In genomic region chr10:52312999-52313349, GRCh38 we compare ENCODE assay signal across 10 cellular contexts. TPM values are rescaled to one million over a fixed set of nuclear protein-coding genes. Genes with fewer than 3 reads are reported as not detected.
A peak's percentile ranks its signal among the peaks of the same experiment; 100 is the strongest.
DNase-seq lines count a peak whose midpoint lies in the region; ATAC-seq and TF ChIP-seq lines count a peak whose summit lies in the region.
"Had no signal": no experiment of that assay in that cellular context is flagged by ENCODE, and none has a peak within 500 bp of the region (broad histone marks: within the 10 kb centered on the region; RNA-seq: fewer than 3 reads in every experiment).

No MANE protein-coding gene starts in this region.

- H2AFZ ChIP-seq in ACC112 (ENCODE audit: low read length, unreplicated experiment) (peak overlapping the region; percentile 52), KMS-11 (ENCODE audit: low read depth) (peak overlapping the region; percentile 83)

- H3K27me3 Mint-ChIP-seq in natural killer cell treated with Interleukin-12 subunit alpha and Interleukin-12 subunit beta and Interleukin-15 and Interleukin-18, amount 100 ng/mL, for 72 hours = peaks cover 49 to 67% of the 10 kb centered on the region in 2 donors

- H3K27me3 ChIP-seq in ACC112 (ENCODE audit: insufficient read depth, low read length) (no peaks in the 10 kb centered on the region), KMS-11 (ENCODE audit: insufficient read depth, low read depth) (no peaks in the 10 kb centered on the region), ectodermal cell (ENCODE audit: control insufficient read depth, insufficient read depth, low read length, poor library complexity, severe bottlenecking) (peaks cover 80% of the 10 kb centered on the region)

- 2 to 3% methylated on average over 7 of the region's 7 CpGs for WGBS in ectodermal cell, 2 experiments

- no peaks in the 10 kb centered on the region for H3K9me3 ChIP-seq in ectodermal cell (ENCODE audit: control insufficient read depth, low read length)

- H3K27ac ChIP-seq in ACC112 (ENCODE audit: low read depth, low read length) (0 out of 2 replicates have a peak overlapping the region, but pooled peaks have one; percentile 97), KMS-11 (no peak overlapping the region), ectodermal cell (ENCODE audit: insufficient read depth, low read depth, low read length, poor library complexity, severe bottlenecking) (no peak overlapping the region)

- peaks cover 4% of the 10 kb centered on the region for H3K36me3 Mint-ChIP-seq in natural killer cell treated with Interleukin-12 subunit alpha and Interleukin-12 subunit beta and Interleukin-15 and Interleukin-18, amount 100 ng/mL, for 72 hours

- peak overlapping the region; percentile 73 for H3K4me3 Mint-ChIP-seq in natural killer cell treated with Interleukin-12 subunit alpha and Interleukin-12 subunit beta and Interleukin-15 and Interleukin-18, amount 100 ng/mL, for 72 hours

- H3K4me3 ChIP-seq in ACC112 (ENCODE audit: low read depth, low read length) = peak overlapping the region; percentile 93
- no peak overlapping the region for H3K4me3 ChIP-seq in KMS-11 (IDR thresholded peaks at IDR 0.05; ENCODE audit: insufficient read depth, low read depth, low read length)
- H3K4me3 ChIP-seq in ectodermal cell (ENCODE audit: insufficient read depth, low read depth, low read length) = peak overlapping the region; percentile 64

- no peak for TF ChIP-seq CTCF in KMS-11 (conservative IDR thresholded peaks at IDR 0.05; ENCODE audit: low read depth, low read length)

- no peak for DNase-seq in natural killer cell treated with Interleukin-12 subunit alpha and Interleukin-12 subunit beta and Interleukin-15 and Interleukin-18, amount 100 ng/mL, for 72 hours (ENCODE audit: low spot score)
- DNase-seq in OCI-M2 (lab: John Stamatoyannopoulos, UW; ENCODE audit: unreplicated experiment) = no peak
- DNase-seq in NCI-H2196 (lab: John Stamatoyannopoulos, UW; ENCODE audit: unreplicated experiment) = no peak
- no peak for DNase-seq in nucleus accumbens (lab: John Stamatoyannopoulos, UW)
- DNase-seq: DMS153, NCI-H226 had no signal

- no peaks in the 10 kb centered on the region for H3K9me3 Mint-ChIP-seq in natural killer cell treated with Interleukin-12 subunit alpha and Interleukin-12 subunit beta and Interleukin-15 and Interleukin-18, amount 100 ng/mL, for 72 hours

- H3K4me1 ChIP-seq in ACC112 (ENCODE audit: control insufficient read depth, insufficient read depth, low read length, unreplicated experiment) (peaks cover 30% of the 10 kb centered on the region), KMS-11 (ENCODE audit: low read depth, poor library complexity, severe bottlenecking) (peaks cover 13% of the 10 kb centered on the region), ectodermal cell (ENCODE audit: control insufficient read depth, insufficient read depth, low read length) (peaks cover 3% of the 10 kb centered on the region)

- peak overlapping the region; percentile 79 for H3K4me2 ChIP-seq in KMS-11

- H3K79me2 ChIP-seq in ACC112 (ENCODE audit: control insufficient read depth, insufficient read depth, low read length, unreplicated experiment) (peaks cover 31% of the 10 kb centered on the region), KMS-11 (ENCODE audit: insufficient read depth, low read depth) (no peaks in the 10 kb centered on the region)

- no peak overlapping the region for H3K27ac Mint-ChIP-seq in natural killer cell treated with Interleukin-12 subunit alpha and Interleukin-12 subunit beta and Interleukin-15 and Interleukin-18, amount 100 ng/mL, for 72 hours

- H3K4me1 Mint-ChIP-seq in natural killer cell treated with Interleukin-12 subunit alpha and Interleukin-12 subunit beta and Interleukin-15 and Interleukin-18, amount 100 ng/mL, for 72 hours (ENCODE audit: low read depth in 2 of 2) = peaks cover 14% of the 10 kb centered on the region in 2 donors

- no peaks in the 10 kb centered on the region for H4K20me1 ChIP-seq in KMS-11 (ENCODE audit: insufficient read depth)

- peak overlapping the region; percentile 21; the same call in 1 of the 2 replicates for H3K9ac ChIP-seq in KMS-11

- ATAC-seq in natural killer cell treated with Interleukin-12 subunit alpha and Interleukin-12 subunit beta and Interleukin-15 and Interleukin-18, amount 100 ng/mL, for 72 hours = no peak
- ATAC-seq in GM18498 (IDR thresholded peaks at IDR 0.05; ENCODE audit: unreplicated experiment) = no peak

- H3K36me3 ChIP-seq in ACC112 (ENCODE audit: insufficient read depth, low read length) (peaks cover 12% of the 10 kb centered on the region), KMS-11 (ENCODE audit: insufficient read depth) (no peaks in the 10 kb centered on the region), ectodermal cell (ENCODE audit: control insufficient read depth, insufficient read depth, low read length) (no peaks in the 10 kb centered on the region)

RNA-seq across cellular contexts. Expression of gene DKK1, which starts 1.1 kb away (rescaled TPM):
- 34.7 TPM for polyA plus RNA-seq in ectodermal cell (2013, experiment 1 of 4)
- 49.9 TPM for polyA plus RNA-seq in ectodermal cell (2013, experiment 2 of 4)
- 45.6 TPM for polyA plus RNA-seq in ectodermal cell (2013, experiment 3 of 4)
- polyA plus RNA-seq in ectodermal cell (2013, experiment 4 of 4) = 61.7 TPM
- total RNA-seq in natural killer cell treated with Interleukin-12 subunit alpha and Interleukin-12 subunit beta and Interleukin-15 and Interleukin-18, amount 100 ng/mL, for 72 hours = not detected
